26 cellular contexts compared by ENCODE assay signal in genomic region chr11:5967708-5968107, GRCh38. TPM values are rescaled to one million over a fixed set of nuclear protein-coding genes. Genes with fewer than 3 reads are reported as not detected.
"Had no signal": no experiment of that assay in that cellular context is flagged by ENCODE, and none has a peak within 500 bp of the region (broad histone marks: within the 10 kb centered on the region; RNA-seq: fewer than 3 reads in every experiment).

No MANE protein-coding gene starts in this region.

- H3K27ac Mint-ChIP-seq: activated CD8-positive, alpha-beta T cell treated with anti-CD3 and anti-CD28 coated beads, Interleukin-2, amount 10 ng/mL, durations not matched to agents 7 days and 5 days; activated naive CD4-positive, alpha-beta T cell treated with anti-CD3 and anti-CD28 coated beads, Interleukin-2, amount 50 U/mL, for 72 hours; activated T-helper 17 cell treated with anti-CD3 and anti-CD28 coated beads, Interleukin-2, amount 50 U/mL, for 72 hours; brain; dendritic cell treated with granulocyte-macrophage colony-stimulating factor and Interleukin-4, amounts not matched to agents 40 ng/mL and 50 ng/mL, for 4 days; T-helper 2 cell treated with Interferon-gamma antibody and Interleukin-4, amounts not matched to agents 5 μg/mL and 100 μg/mL, for 36 hours; type B pancreatic cell had no signal

- DNase-seq: activated CD4-positive, alpha-beta T cell treated with anti-CD3 and anti-CD28 coated beads for 1 hour; activated CD4-positive, alpha-beta T cell treated with anti-CD3 and anti-CD28 coated beads, Interleukin-2, amount 50 U/mL, for 1 hour; activated CD8-positive, alpha-beta T cell treated with anti-CD3 and anti-CD28 coated beads, Interleukin-2, amount 10 ng/mL, durations not matched to agents 7 days and 5 days; activated T-cell treated with anti-CD3 and anti-CD28 coated beads, Interleukin-2, amount 50 U/mL, for 1 hour; aorta; caudate nucleus; effector CD4-positive, alpha-beta T cell; gastrocnemius medialis; hippocampal formation; left ventricle myocardium superior; retina; stimulated activated CD4-positive, alpha-beta T cell treated with anti-CD3 and anti-CD28 coated beads, Interleukin-2, amount 100 ng/mL, for 48 hours; stimulated activated CD8-positive, alpha-beta memory T cell treated with anti-CD3 and anti-CD28 coated beads, Interleukin-4, amount 100 ng/mL, for 48 hours; stimulated activated naive CD4-positive, alpha-beta T cell treated with Interleukin-2 at 50 U/mL for 16 hours had no signal

- H3K4me3 Mint-ChIP-seq: activated CD8-positive, alpha-beta T cell treated with anti-CD3 and anti-CD28 coated beads, Interleukin-2, amount 10 ng/mL, durations not matched to agents 7 days and 5 days; activated T-helper 17 cell treated with anti-CD3 and anti-CD28 coated beads, Interleukin-2, amount 50 U/mL, for 72 hours; brain; dendritic cell treated with granulocyte-macrophage colony-stimulating factor and Interleukin-4, amounts not matched to agents 40 ng/mL and 50 ng/mL, for 4 days; neural crest cell; T-helper 2 cell treated with Interferon-gamma antibody and Interleukin-4, amounts not matched to agents 5 μg/mL and 100 μg/mL, for 36 hours; type B pancreatic cell had no signal

- H3K36me3 ChIP-seq: esophagus muscularis mucosa, gastrocnemius medialis, thoracic aorta, vagina had no signal

- H3K4me3 ChIP-seq: esophagus muscularis mucosa, gastrocnemius medialis, thoracic aorta, vagina had no signal

- ATAC-seq: activated CD8-positive, alpha-beta T cell treated with anti-CD3 and anti-CD28 coated beads, Interleukin-2, amount 10 ng/mL, durations not matched to agents 7 days and 5 days; activated naive CD4-positive, alpha-beta T cell treated with anti-CD3 and anti-CD28 coated beads, Interleukin-2, amount 50 U/mL, for 72 hours; activated T-helper 17 cell treated with anti-CD3 and anti-CD28 coated beads, Interleukin-2, amount 50 U/mL, for 72 hours; gastrocnemius medialis; left ventricle myocardium superior had no signal

- H3K27me3 ChIP-seq: esophagus muscularis mucosa, gastrocnemius medialis, vagina had no signal

- H3K4me1 Mint-ChIP-seq: activated T-helper 17 cell treated with anti-CD3 and anti-CD28 coated beads, Interleukin-2, amount 50 U/mL, for 72 hours; brain; neural crest cell had no signal

- H3K36me3 Mint-ChIP-seq: brain, type B pancreatic cell had no signal

RNA-seq across cellular contexts. Expression of gene OR56A5, which starts 0.6 kb away (rescaled TPM):
- total RNA-seq: activated CD8-positive, alpha-beta T cell treated with anti-CD3 and anti-CD28 coated beads, Interleukin-2, amount 10 ng/mL, durations not matched to agents 7 days and 5 days; activated naive CD4-positive, alpha-beta T cell treated with anti-CD3 and anti-CD28 coated beads, Interleukin-2, amount 50 U/mL, for 72 hours; activated T-helper 17 cell treated with anti-CD3 and anti-CD28 coated beads, Interleukin-2, amount 50 U/mL, for 72 hours; aorta; esophagus muscularis mucosa; gastrocnemius medialis; left ventricle myocardium superior; neural crest cell; omental fat pad; posterior vena cava; thoracic aorta; vagina had no signal

RNA-seq across cellular contexts. Expression of gene OR52L1, which starts 19.1 kb away (rescaled TPM):
- total RNA-seq: activated CD8-positive, alpha-beta T cell treated with anti-CD3 and anti-CD28 coated beads, Interleukin-2, amount 10 ng/mL, durations not matched to agents 7 days and 5 days; activated naive CD4-positive, alpha-beta T cell treated with anti-CD3 and anti-CD28 coated beads, Interleukin-2, amount 50 U/mL, for 72 hours; activated T-helper 17 cell treated with anti-CD3 and anti-CD28 coated beads, Interleukin-2, amount 50 U/mL, for 72 hours; aorta; esophagus muscularis mucosa; gastrocnemius medialis; left ventricle myocardium superior; omental fat pad; posterior vena cava; thoracic aorta; vagina had no signal

RNA-seq across cellular contexts. Expression of gene OR56A3, which starts 25.7 kb away (rescaled TPM):
- total RNA-seq: activated CD8-positive, alpha-beta T cell treated with anti-CD3 and anti-CD28 coated beads, Interleukin-2, amount 10 ng/mL, durations not matched to agents 7 days and 5 days; activated naive CD4-positive, alpha-beta T cell treated with anti-CD3 and anti-CD28 coated beads, Interleukin-2, amount 50 U/mL, for 72 hours; activated T-helper 17 cell treated with anti-CD3 and anti-CD28 coated beads, Interleukin-2, amount 50 U/mL, for 72 hours; aorta; esophagus muscularis mucosa; gastrocnemius medialis; left ventricle myocardium superior; neural crest cell; omental fat pad; posterior vena cava; thoracic aorta; vagina had no signal

RNA-seq across cellular contexts. Expression of gene OR56A4, which starts 39.0 kb away (rescaled TPM):
- total RNA-seq: activated CD8-positive, alpha-beta T cell treated with anti-CD3 and anti-CD28 coated beads, Interleukin-2, amount 10 ng/mL, durations not matched to agents 7 days and 5 days; activated T-helper 17 cell treated with anti-CD3 and anti-CD28 coated beads, Interleukin-2, amount 50 U/mL, for 72 hours; aorta; esophagus muscularis mucosa; gastrocnemius medialis; left ventricle myocardium superior; omental fat pad; posterior vena cava; thoracic aorta; vagina had no signal
